Comparison of ENCODE assay signal across 26 cellular contexts in genomic region chr3:76958231-76958630, GRCh38.
"Had no signal": no experiment of that assay in that cellular context is flagged by ENCODE, and none has a peak within 500 bp of the region (broad histone marks: within the 10 kb centered on the region; RNA-seq: fewer than 3 reads in every experiment).

No MANE protein-coding gene starts in this region.

- H3K36me3 Mint-ChIP-seq: immature natural killer cell; stimulated activated memory B cell treated with anti-CD40 and anti-IgM and Interleukin-4, amounts not matched to agents 10 μg/mL and 1 μg/mL and 100 μg/mL, for 72 hours had no signal

- DNase-seq: activated CD4-positive, alpha-beta memory T cell treated with anti-CD3 and anti-CD28 coated beads, Interleukin-2, amount 10 ng/mL, durations not matched to agents 7 days and 5 days; activated CD4-positive, alpha-beta T cell treated with anti-CD3 and anti-CD28 coated beads, Interleukin-2, amount 10 ng/mL, durations not matched to agents 24 days and 14 days; activated CD4-positive, CD25-positive, alpha-beta regulatory T cell treated with anti-CD3 and anti-CD28 coated beads, Interleukin-2, amount 50 U/mL, for 72 hours; activated CD8-positive, alpha-beta memory T cell treated with anti-CD3 and anti-CD28 coated beads, Interleukin-2, amount 50 U/mL, for 48 hours; activated gamma-delta T cell treated with Interleukin-2 at 50 U/mL for 16 hours; activated naive CD4-positive, alpha-beta T cell treated with anti-CD3 and anti-CD28 coated beads, Interleukin-2, amount 50 U/mL, for 16 hours; activated naive CD8-positive, alpha-beta T cell treated with anti-CD3 and anti-CD28 coated beads, Interleukin-2, amount 50 U/mL, for 24 hours; activated T-cell treated with anti-CD3 and anti-CD28 coated beads, Interleukin-2, amount 50 U/mL, for 24 hours; central memory CD4-positive, alpha-beta T cell; head of caudate nucleus; hypothalamus; immature natural killer cell; left lung; lower lobe of right lung; mesenchymal stem cell; natural killer cell; ovary; retina; stimulated activated CD4-positive, alpha-beta T cell treated with anti-CD3 and anti-CD28 coated beads, Interleukin-4, amount 100 ng/mL, for 4 hours; stimulated activated CD8-positive, alpha-beta memory T cell treated with anti-CD3 and anti-CD28 coated beads, Interleukin-4, amount 100 ng/mL, for 48 hours; stomach; T-helper 2 cell; thyroid gland; upper lobe of left lung had no signal

- H3K9me3 Mint-ChIP-seq: activated CD4-positive, alpha-beta T cell treated with anti-CD3 and anti-CD28 coated beads, Interleukin-2, amount 10 ng/mL, durations not matched to agents 24 days and 14 days; activated naive CD8-positive, alpha-beta T cell treated with anti-CD3 and anti-CD28 coated beads, Interleukin-2, amount 50 U/mL, for 24 hours; stimulated activated memory B cell treated with anti-CD40 and anti-IgM and Interleukin-4, amounts not matched to agents 10 μg/mL and 1 μg/mL and 100 μg/mL, for 72 hours had no signal

- H3K4me1 Mint-ChIP-seq: activated CD4-positive, alpha-beta memory T cell treated with anti-CD3 and anti-CD28 coated beads, Interleukin-2, amount 10 ng/mL, durations not matched to agents 7 days and 5 days; activated CD4-positive, alpha-beta T cell treated with anti-CD3 and anti-CD28 coated beads, Interleukin-2, amount 10 ng/mL, durations not matched to agents 24 days and 14 days; activated naive CD8-positive, alpha-beta T cell treated with anti-CD3 and anti-CD28 coated beads, Interleukin-2, amount 50 U/mL, for 24 hours; immature natural killer cell; natural killer cell; stimulated activated memory B cell treated with anti-CD40 and anti-IgM and Interleukin-4, amounts not matched to agents 10 μg/mL and 1 μg/mL and 100 μg/mL, for 72 hours had no signal

- H3K27ac Mint-ChIP-seq: activated CD4-positive, alpha-beta memory T cell treated with anti-CD3 and anti-CD28 coated beads, Interleukin-2, amount 10 ng/mL, durations not matched to agents 7 days and 5 days; activated CD4-positive, alpha-beta T cell treated with anti-CD3 and anti-CD28 coated beads, Interleukin-2, amount 10 ng/mL, durations not matched to agents 24 days and 14 days; activated naive CD8-positive, alpha-beta T cell treated with anti-CD3 and anti-CD28 coated beads, Interleukin-2, amount 50 U/mL, for 24 hours; activated T-cell treated with anti-CD3 and anti-CD28 coated beads, Interleukin-2, amount 50 U/mL, for 24 hours; immature natural killer cell; natural killer cell; progenitor cell of endocrine pancreas; stimulated activated memory B cell treated with anti-CD40 and anti-IgM and Interleukin-4, amounts not matched to agents 10 μg/mL and 1 μg/mL and 100 μg/mL, for 72 hours had no signal

- H3K27me3 Mint-ChIP-seq: activated CD4-positive, alpha-beta memory T cell treated with anti-CD3 and anti-CD28 coated beads, Interleukin-2, amount 10 ng/mL, durations not matched to agents 7 days and 5 days; activated CD4-positive, alpha-beta T cell treated with anti-CD3 and anti-CD28 coated beads, Interleukin-2, amount 10 ng/mL, durations not matched to agents 24 days and 14 days; activated naive CD8-positive, alpha-beta T cell treated with anti-CD3 and anti-CD28 coated beads, Interleukin-2, amount 50 U/mL, for 24 hours; activated T-cell treated with anti-CD3 and anti-CD28 coated beads, Interleukin-2, amount 50 U/mL, for 24 hours; progenitor cell of endocrine pancreas; stimulated activated memory B cell treated with anti-CD40 and anti-IgM and Interleukin-4, amounts not matched to agents 10 μg/mL and 1 μg/mL and 100 μg/mL, for 72 hours had no signal

- H3K4me3 Mint-ChIP-seq: activated CD4-positive, alpha-beta memory T cell treated with anti-CD3 and anti-CD28 coated beads, Interleukin-2, amount 10 ng/mL, durations not matched to agents 7 days and 5 days; activated CD4-positive, alpha-beta T cell treated with anti-CD3 and anti-CD28 coated beads, Interleukin-2, amount 10 ng/mL, durations not matched to agents 24 days and 14 days; activated naive CD8-positive, alpha-beta T cell treated with anti-CD3 and anti-CD28 coated beads, Interleukin-2, amount 50 U/mL, for 24 hours; activated T-cell treated with anti-CD3 and anti-CD28 coated beads, Interleukin-2, amount 50 U/mL, for 24 hours; immature natural killer cell; natural killer cell; stimulated activated memory B cell treated with anti-CD40 and anti-IgM and Interleukin-4, amounts not matched to agents 10 μg/mL and 1 μg/mL and 100 μg/mL, for 72 hours had no signal
